20 cellular contexts compared by ENCODE assay signal in genomic region chr5:119282628-119283027, GRCh38.
DNase-seq lines count a peak whose midpoint lies in the region; ATAC-seq and TF ChIP-seq lines count a peak whose summit lies in the region.
"Had no signal": no experiment of that assay in that cellular context is flagged by ENCODE, and none has a peak within 500 bp of the region (broad histone marks: within the 10 kb centered on the region; RNA-seq: fewer than 3 reads in every experiment).

No MANE protein-coding gene starts in this region.

- CTCF ChIA-PET in activated CD8-positive, alpha-beta memory T cell treated with anti-CD3 and anti-CD28 coated beads, Interleukin-2, amount 10 ng/mL, durations not matched to agents 7 days and 5 days (lab: Charles Lee), result interaction anchor here (3.8 kb wide), 1 partner anchor 8 kb away, joined by 20 read pairs; no protein-coding TSS in a partner anchor

- H3K9me3 Mint-ChIP-seq in activated CD8-positive, alpha-beta memory T cell treated with anti-CD3 and anti-CD28 coated beads, Interleukin-2, amount 10 ng/mL, durations not matched to agents 7 days and 5 days (ENCODE audit: low read depth), result no peaks in the 10 kb centered on the region
- H3K9me3 Mint-ChIP-seq in activated naive CD8-positive, alpha-beta T cell treated with anti-CD3 and anti-CD28 coated beads for 36 hours, result no peaks in the 10 kb centered on the region
- H3K9me3 Mint-ChIP-seq in neural crest cell, result no peaks in the 10 kb centered on the region

- H3K4me3 Mint-ChIP-seq in activated CD8-positive, alpha-beta memory T cell treated with anti-CD3 and anti-CD28 coated beads, Interleukin-2, amount 10 ng/mL, durations not matched to agents 7 days and 5 days, result no peak overlapping the region
- H3K4me3 Mint-ChIP-seq in activated naive CD8-positive, alpha-beta T cell treated with anti-CD3 and anti-CD28 coated beads for 36 hours, result no peak overlapping the region
- no peak overlapping the region for H3K4me3 Mint-ChIP-seq in neural crest cell

- TF ChIP-seq CTCF in HL-60 (IDR thresholded peaks at IDR 0.05; ENCODE audit: insufficient read depth, low read length) (no peak), neural crest cell (conservative IDR thresholded peaks at IDR 0.05) (no peak)

- H3K27ac ChIP-seq in HL-60 (replicated peaks), result peak overlapping the region; percentile 18
- H3K27ac ChIP-seq: epithelial cell of prostate, foreskin keratinocyte had no signal

- no peaks in the 10 kb centered on the region for H3K27me3 ChIP-seq in HL-60 (ENCODE audit: insufficient read depth, poor library complexity, severe bottlenecking)
- H3K27me3 ChIP-seq: foreskin keratinocyte had no signal

- peak overlapping the region; percentile 33 for H3K27ac Mint-ChIP-seq in activated CD8-positive, alpha-beta memory T cell treated with anti-CD3 and anti-CD28 coated beads, Interleukin-2, amount 10 ng/mL, durations not matched to agents 7 days and 5 days
- peak overlapping the region; percentile 96 for H3K27ac Mint-ChIP-seq in activated naive CD8-positive, alpha-beta T cell treated with anti-CD3 and anti-CD28 coated beads for 36 hours
- H3K27ac Mint-ChIP-seq in neural crest cell (ENCODE audit: unreplicated experiment), result peak overlapping the region; percentile 79
- H3K27ac Mint-ChIP-seq: progenitor cell of endocrine pancreas had no signal

- no peak for ATAC-seq in activated CD8-positive, alpha-beta memory T cell treated with anti-CD3 and anti-CD28 coated beads, Interleukin-2, amount 10 ng/mL, durations not matched to agents 7 days and 5 days
- ATAC-seq: foreskin keratinocyte had no signal

- H3K4me1 Mint-ChIP-seq in activated CD8-positive, alpha-beta memory T cell treated with anti-CD3 and anti-CD28 coated beads, Interleukin-2, amount 10 ng/mL, durations not matched to agents 7 days and 5 days, result peaks cover 95% of the 10 kb centered on the region
- H3K4me1 Mint-ChIP-seq in activated naive CD8-positive, alpha-beta T cell treated with anti-CD3 and anti-CD28 coated beads for 36 hours, result peaks cover 97% of the 10 kb centered on the region
- no peaks in the 10 kb centered on the region for H3K4me1 Mint-ChIP-seq in neural crest cell

- H3K36me3 Mint-ChIP-seq in activated CD8-positive, alpha-beta memory T cell treated with anti-CD3 and anti-CD28 coated beads, Interleukin-2, amount 10 ng/mL, durations not matched to agents 7 days and 5 days, result peaks cover 38% of the 10 kb centered on the region
- peaks cover 54% of the 10 kb centered on the region for H3K36me3 Mint-ChIP-seq in activated naive CD8-positive, alpha-beta T cell treated with anti-CD3 and anti-CD28 coated beads for 36 hours
- H3K36me3 Mint-ChIP-seq in neural crest cell (ENCODE audit: low read depth), result no peaks in the 10 kb centered on the region

- H3K27me3 Mint-ChIP-seq in activated CD8-positive, alpha-beta memory T cell treated with anti-CD3 and anti-CD28 coated beads, Interleukin-2, amount 10 ng/mL, durations not matched to agents 7 days and 5 days, result no peaks in the 10 kb centered on the region
- no peaks in the 10 kb centered on the region for H3K27me3 Mint-ChIP-seq in activated naive CD8-positive, alpha-beta T cell treated with anti-CD3 and anti-CD28 coated beads for 36 hours
- H3K27me3 Mint-ChIP-seq in neural crest cell (ENCODE audit: low read depth), result no peaks in the 10 kb centered on the region
- H3K27me3 Mint-ChIP-seq: progenitor cell of endocrine pancreas had no signal

- DNase-seq in activated CD8-positive, alpha-beta memory T cell treated with anti-CD3 and anti-CD28 coated beads, Interleukin-2, amount 10 ng/mL, durations not matched to agents 7 days and 5 days, result no peak
- DNase-seq in activated CD8-positive, alpha-beta memory T cell treated with anti-CD3 and anti-CD28 coated beads for 24 hours, result no peak
- DNase-seq in HL-60 (ENCODE audit: low read depth in 1 of 2, low spot score in 1 of 2) (no peak), neural crest cell (ENCODE audit: low read depth, low spot score) (no peak), SIG-M5 (lab: John Stamatoyannopoulos, UW) (no peak), NCI-H345 (lab: John Stamatoyannopoulos, UW) (no peak)
- DNase-seq in activated naive CD8-positive, alpha-beta T cell treated with anti-CD3 and anti-CD28 coated beads for 36 hours, result no peak
- DNase-seq in stimulated activated CD4-positive, alpha-beta T cell treated with anti-CD3 and anti-CD28 coated beads, Interleukin-12 subunit alpha, Interleukin-12 subunit beta, amount 100 ng/mL, for 4 hours, result no peak
- DNase-seq: DMS53; foreskin keratinocyte; hippocampal formation; islet precursor cell; mammary epithelial cell; NCI-H2107; NCI-H524; RPMI8226; stimulated activated CD4-positive, alpha-beta T cell treated with anti-CD3 and anti-CD28 coated beads, Interleukin-2, amount 100 ng/mL, for 24 hours had no signal

- no peak overlapping the region for H3K4me3 ChIP-seq in HL-60 (replicated peaks; ENCODE audit: insufficient read depth, low read length)
- H3K4me3 ChIP-seq: HAP-1 had no signal

Comparison
In these comparisons a context has a peak if more than half of its experiments do, and no peak if none do; other contexts are left out.
1. H3K27ac Mint-ChIP-seq: peak in every context shown above with its lines; median percentile 96 in activated naive CD8-positive, alpha-beta T cell treated with anti-CD3 and anti-CD28 coated beads for 36 hours; 79 in neural crest cell; 33 in activated CD8-positive, alpha-beta memory T cell treated with anti-CD3 and anti-CD28 coated beads, Interleukin-2, amount 10 ng/mL, durations not matched to agents 7 days and 5 days.